In the genomic region with DNA sequence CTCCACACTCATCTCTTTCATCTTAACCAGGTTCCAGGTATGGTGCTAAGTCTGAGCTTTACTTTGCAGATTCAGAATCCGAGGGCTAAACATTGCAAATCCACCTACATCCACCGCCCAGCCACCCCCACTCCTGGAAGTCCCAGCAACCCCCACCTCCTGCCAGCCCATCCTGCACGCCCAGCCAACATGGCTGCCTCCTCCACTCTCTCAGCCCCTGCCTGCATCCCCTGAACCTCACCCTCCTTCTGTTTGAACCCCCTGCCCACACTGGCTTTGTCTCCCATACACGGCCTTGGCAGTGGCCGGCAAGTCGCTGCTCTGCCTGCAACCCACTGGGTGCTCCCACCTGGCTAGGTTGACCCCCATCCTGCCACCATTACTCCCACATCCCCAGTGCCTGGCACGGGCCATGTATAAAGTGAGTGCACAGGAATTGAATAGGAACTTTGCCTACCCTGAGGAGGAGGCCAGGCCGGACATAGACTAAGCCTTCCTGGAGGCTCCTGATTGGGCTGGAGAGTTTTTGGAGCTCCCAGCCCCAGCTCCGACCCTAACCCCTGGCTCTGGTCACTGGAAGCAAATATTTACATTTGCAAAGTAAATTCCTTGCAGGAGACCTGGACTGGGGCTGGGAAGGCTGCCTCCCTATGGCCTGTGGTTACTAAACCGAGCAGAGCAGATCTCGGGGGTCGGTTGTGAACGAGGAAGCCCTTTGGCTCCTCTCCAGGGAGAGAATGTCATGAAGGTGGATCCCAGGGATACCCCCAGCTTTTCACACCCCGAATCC, we compare ENCODE assay signal across 1 cellular context.
TF ChIP-seq lines count a peak whose summit lies in the region.

No MANE protein-coding gene starts in this region.

TF ChIP-seq in GM23338, 12 proteins besides CTCF, POLR2A, EP300 and RAD21 (continued from another document):
- no peak for TF ChIP-seq EZH2phosphoT487 (IDR thresholded peaks at IDR 0.05; ENCODE audit: unreplicated experiment)
- no peak for TF ChIP-seq ZNF462 (CRISPR knock-in tag; IDR thresholded peaks at IDR 0.05)
- no peak for TF ChIP-seq EZH2 (IDR thresholded peaks at IDR 0.05; ENCODE audit: low read depth, unreplicated experiment)
TF ChIP-seq in GM23338: peak in this region for 0.
